ENCODE assay signal across 8 cellular contexts in the genomic region with DNA sequence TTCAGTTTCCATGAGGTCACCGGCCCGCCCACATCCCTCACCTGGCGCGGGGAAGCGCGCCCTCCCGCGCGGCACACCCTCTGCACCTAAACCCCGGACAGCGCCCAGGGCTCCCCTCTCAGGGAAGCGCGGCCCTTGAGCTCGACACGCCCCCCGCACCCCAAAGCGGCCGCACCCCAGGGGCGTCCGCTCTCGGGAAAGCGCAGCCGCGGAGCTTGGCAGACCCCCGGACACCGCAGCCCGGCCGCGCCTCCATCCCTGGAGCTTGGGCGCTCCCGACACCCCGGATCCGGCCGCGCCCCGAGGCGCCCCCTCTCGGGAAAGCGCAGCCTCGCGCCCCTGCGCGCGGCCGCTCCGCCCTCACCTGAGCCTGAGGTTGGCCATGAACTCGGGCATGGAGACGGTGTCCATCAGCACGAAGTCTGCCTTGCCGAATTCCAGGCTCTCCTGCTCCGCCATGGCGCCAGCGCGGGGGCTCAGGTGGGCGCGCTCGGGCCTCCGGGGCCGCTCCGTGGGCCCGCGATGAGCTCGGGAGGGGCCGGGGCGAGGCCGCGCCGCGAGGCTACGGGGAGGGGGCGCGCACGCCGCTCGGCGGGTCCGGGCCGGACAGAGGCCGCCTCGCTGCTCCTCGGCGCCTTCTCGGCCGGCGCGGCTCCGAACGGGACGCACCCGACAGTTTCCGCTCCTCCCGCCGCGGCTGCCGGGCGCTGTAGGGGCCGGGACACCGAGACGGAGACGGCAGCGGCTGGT. TPM values are rescaled to one million over a fixed set of nuclear protein-coding genes. Genes with fewer than 3 reads are reported as not detected.
DNase-seq lines count a peak whose midpoint lies in the region; ATAC-seq and TF ChIP-seq lines count a peak whose summit lies in the region.

TSS of gene MYO1D (minus strand) at position 711 of the 750 bp plus-strand sequence. CDS start at position 459, 252 bp downstream.

- H3K36me3 ChIP-seq in neuronal stem cell (replicated peaks in 1 of 2; ENCODE audit: control insufficient read depth in 2 of 2, insufficient read depth in 2 of 2, low read length in 2 of 2) (no peaks in the 10 kb centered on the region), subcutaneous abdominal adipose tissue (ENCODE audit: control insufficient read depth in 5 of 5, insufficient read depth in 5 of 5, low read length in 5 of 5) (no peaks in the 10 kb centered on the region)

- peaks cover 16% of the 10 kb centered on the region for H3K4me1 Mint-ChIP-seq in activated T-cell treated with anti-CD3 and anti-CD28 coated beads, Interleukin-2, amount 50 U/mL, for 72 hours (ENCODE audit: low read depth)

- H2AK5ac ChIP-seq in neuronal stem cell (ENCODE audit: low read depth, low read length): no peak within 1 kb of the TSS

- H2BK15ac ChIP-seq in neuronal stem cell (ENCODE audit: low read length): no peak within 1 kb of the TSS

- TF ChIP-seq CTCF in fibroblast of villous mesenchyme (IDR thresholded peaks at IDR 0.05; ENCODE audit: insufficient read depth, low read depth, low read length): peak; percentile 41

- peak within 1 kb of the TSS; percentile 98 for H3K23ac ChIP-seq in neuronal stem cell (ENCODE audit: low read depth, low read length, poor library complexity)

- DNase-seq in NCI-H1436 (lab: John Stamatoyannopoulos, UW) (peak; percentile 75), NCI-H1436 treated with DMSO at 0.1 percent for 48 hours (lab: John Stamatoyannopoulos, UW) (no peak), NCI-H748 (lab: John Stamatoyannopoulos, UW; ENCODE audit: unreplicated experiment) (peak; percentile 80), fibroblast of villous mesenchyme (ENCODE audit: low read depth) (no peak), neuronal stem cell (ENCODE audit: low spot score) (peak; percentile 41)
- peak; percentile 70 to 75 for DNase-seq in activated T-cell treated with anti-CD3 and anti-CD28 coated beads, Interleukin-2, amount 50 U/mL, for 72 hours

- H3K79me1 ChIP-seq in neuronal stem cell (ENCODE audit: low read depth, low read length): no peaks in the 10 kb centered on the region

- H3K4me3 ChIP-seq in fibroblast of villous mesenchyme (ENCODE audit: low read depth, low read length) (peak within 1 kb of the TSS; percentile 71), neuronal stem cell (ENCODE audit: low read length in 2 of 2) (peak within 1 kb of the TSS; percentile 62 to 98), subcutaneous abdominal adipose tissue (ENCODE audit: low read depth in 1 of 5, low read length in 5 of 5) (peak within 1 kb of the TSS; percentile 76 to 82 (median 77))

- peaks cover 0 to 51% (median 13%) of the 10 kb centered on the region in 3 experiments for H3K27me3 ChIP-seq in neuronal stem cell (ENCODE audit: control insufficient read depth in 3 of 3, insufficient read depth in 3 of 3, low read depth in 1 of 3, low read length in 3 of 3)
- no peaks in the 10 kb centered on the region for H3K27me3 ChIP-seq in subcutaneous abdominal adipose tissue (ENCODE audit: control insufficient read depth in 5 of 5, insufficient read depth in 4 of 5, low read length in 5 of 5)

- H3K36me3 Mint-ChIP-seq in activated T-cell treated with anti-CD3 and anti-CD28 coated beads, Interleukin-2, amount 50 U/mL, for 72 hours (ENCODE audit: insufficient read depth in 2 of 2): peaks cover 0 to 3% of the 10 kb centered on the region in 2 donors

- H3K4me1 ChIP-seq in neuronal stem cell (ENCODE audit: control insufficient read depth in 2 of 2, insufficient read depth in 1 of 2, low read depth in 1 of 2, low read length in 2 of 2) (peaks cover 3 to 4% of the 10 kb centered on the region in 2 donors), subcutaneous abdominal adipose tissue (ENCODE audit: control insufficient read depth in 5 of 5, insufficient read depth in 5 of 5, low read length in 5 of 5) (peaks cover 0 to 30% (median 23%) of the 10 kb centered on the region in 5 donors)

- no peaks in the 10 kb centered on the region for H3K9me3 Mint-ChIP-seq in activated T-cell treated with anti-CD3 and anti-CD28 coated beads, Interleukin-2, amount 50 U/mL, for 72 hours

- peak within 1 kb of the TSS; percentile 94 for H3K4me2 ChIP-seq in neuronal stem cell (ENCODE audit: insufficient read depth, low read length, poor library complexity, severe bottlenecking)

- no peak within 1 kb of the TSS for H2BK120ac ChIP-seq in neuronal stem cell (ENCODE audit: low read depth, low read length)

- H3K4ac ChIP-seq in neuronal stem cell (ENCODE audit: low read length): no peak within 1 kb of the TSS

- peak within 1 kb of the TSS; percentile 69 for H3K18ac ChIP-seq in neuronal stem cell (ENCODE audit: low read length)

- H2AFZ ChIP-seq in neuronal stem cell (ENCODE audit: low read length): peak within 1 kb of the TSS; percentile 100

- no peak within 1 kb of the TSS for H4K8ac ChIP-seq in neuronal stem cell (ENCODE audit: low read depth, low read length)

- no peaks in the 10 kb centered on the region for H3K9me3 ChIP-seq in neuronal stem cell (replicated peaks in 1 of 2; ENCODE audit: control insufficient read depth in 2 of 2, insufficient read depth in 1 of 2, low read depth in 1 of 2, low read length in 2 of 2)
- no peaks in the 10 kb centered on the region for H3K9me3 ChIP-seq in subcutaneous abdominal adipose tissue (ENCODE audit: control insufficient read depth in 5 of 5, low read length in 5 of 5)

- no peak within 1 kb of the TSS for H3K14ac ChIP-seq in neuronal stem cell (ENCODE audit: low read length)

- no peak within 1 kb of the TSS for H4K91ac ChIP-seq in neuronal stem cell (ENCODE audit: low read depth, low read length, poor library complexity)

- peak within 1 kb of the TSS; percentile 75 for H3K9ac ChIP-seq in neuronal stem cell (ENCODE audit: low read depth, low read length, poor library complexity)
- peak within 1 kb of the TSS; percentile 44 to 79 (median 71) for H3K9ac ChIP-seq in subcutaneous abdominal adipose tissue (ENCODE audit: low read length in 5 of 5)

- H3K27ac Mint-ChIP-seq in activated T-cell treated with anti-CD3 and anti-CD28 coated beads, Interleukin-2, amount 50 U/mL, for 72 hours: peak within 1 kb of the TSS; percentile 67

- H3K27me3 Mint-ChIP-seq in activated T-cell treated with anti-CD3 and anti-CD28 coated beads, Interleukin-2, amount 50 U/mL, for 72 hours (ENCODE audit: low read depth): peaks cover 12% of the 10 kb centered on the region

- no peak within 1 kb of the TSS for H2BK12ac ChIP-seq in neuronal stem cell (ENCODE audit: low read length)

- H2BK5ac ChIP-seq in neuronal stem cell (ENCODE audit: low read length): no peak within 1 kb of the TSS

- H3K27ac ChIP-seq in neuronal stem cell (replicated peaks; ENCODE audit: low read length) (no peak within 1 kb of the TSS), subcutaneous abdominal adipose tissue (ENCODE audit: low read depth, low read length) (peak within 1 kb of the TSS; percentile 45)

- H3K4me3 Mint-ChIP-seq in activated T-cell treated with anti-CD3 and anti-CD28 coated beads, Interleukin-2, amount 50 U/mL, for 72 hours: peak within 1 kb of the TSS; percentile 92 to 94

- no CpG with 5 or more reads among the region's 101 CpGs for WGBS in neuronal stem cell (ENCODE audit: extremely low coverage in 2 of 2, insufficient read length in 2 of 2, insufficient replicate concordance in 1 of 2), 2 donors

- peak; percentile 60 for ATAC-seq in HG03025 (IDR thresholded peaks at IDR 0.05; ENCODE audit: low FRiP score, unreplicated experiment)
- ATAC-seq in activated T-cell treated with anti-CD3 and anti-CD28 coated beads, Interleukin-2, amount 50 U/mL, for 72 hours (replicated peaks in 1 of 2): peak; percentile 60 to 64

RNA-seq across cellular contexts. Expression of gene MYO1D, which starts in this region (rescaled TPM):
- total RNA-seq in activated T-cell treated with anti-CD3 and anti-CD28 coated beads, Interleukin-2, amount 50 U/mL, for 72 hours: 10 to 100 TPM; 14.7 to 22.6 TPM
- total RNA-seq in fibroblast of villous mesenchyme: 19.0 and 54.8 TPM in 2 replicates
- polyA plus RNA-seq in neuronal stem cell (2013, experiment 1 of 2): 1.8 TPM
- 2.3 TPM for polyA plus RNA-seq in neuronal stem cell (2013, experiment 2 of 2)

Comparison
In these comparisons a context has a peak if more than half of its experiments do, and no peak if none do; other contexts are left out.
1. DNase-seq: peak in NCI-H1436 (single experiment), NCI-H748 (single experiment), activated T-cell treated with anti-CD3 and anti-CD28 coated beads, Interleukin-2, amount 50 U/mL, for 72 hours (2 of 2) and neuronal stem cell (single experiment); none in NCI-H1436 treated with DMSO at 0.1 percent for 48 hours (single experiment) and fibroblast of villous mesenchyme (single experiment).
2. Peak in every context shown above with its lines, with median percentiles within 50 percentile points of each other: H3K4me3 ChIP-seq.